ENCODE assay signal across 10 cellular contexts in genomic region chr13:100675660-100676129, GRCh38. TPM values are rescaled to one million over a fixed set of nuclear protein-coding genes. Genes with fewer than 3 reads are reported as not detected.
A peak's percentile ranks its signal among the peaks of the same experiment; 100 is the strongest.
DNase-seq lines count a peak whose midpoint lies in the region; ATAC-seq, FAIRE-seq and TF ChIP-seq lines count a peak whose summit lies in the region.
"Had no signal": no experiment of that assay in that cellular context is flagged by ENCODE, and none has a peak within 500 bp of the region (broad histone marks: within the 10 kb centered on the region; RNA-seq: fewer than 3 reads in every experiment).

No MANE protein-coding gene starts in this region.

- peak overlapping the region; percentile 77 for H3K9ac ChIP-seq in astrocyte (ENCODE audit: low read length)

- H3K4me1 Mint-ChIP-seq in activated naive CD4-positive, alpha-beta T cell treated with anti-CD3 and anti-CD28 coated beads, Interleukin-2, amount 10 ng/mL, durations not matched to agents 7 days and 5 days: peaks cover 37% of the 10 kb centered on the region
- H3K4me1 Mint-ChIP-seq in astrocyte (ENCODE audit: low read depth, unreplicated experiment): peaks cover 7% of the 10 kb centered on the region

- no peak for FAIRE-seq in astrocyte (lab: Jason Lieb, UNC)

- no peak for TF ChIP-seq CTCF in astrocyte (IDR thresholded peaks at IDR 0.05; ENCODE audit: insufficient read depth, low read depth, low read length)

- peak overlapping the region; percentile 91 for H3K4me2 ChIP-seq in astrocyte (ENCODE audit: low read length)

- peaks cover 16% of the 10 kb centered on the region for H3K27me3 Mint-ChIP-seq in activated naive CD4-positive, alpha-beta T cell treated with anti-CD3 and anti-CD28 coated beads, Interleukin-2, amount 10 ng/mL, durations not matched to agents 7 days and 5 days
- H3K27me3 Mint-ChIP-seq in astrocyte (ENCODE audit: low read depth, unreplicated experiment): no peaks in the 10 kb centered on the region

- peaks cover 17% of the 10 kb centered on the region for H4K20me1 ChIP-seq in astrocyte (ENCODE audit: insufficient read depth, low read length)

- H3K4me3 Mint-ChIP-seq in activated naive CD4-positive, alpha-beta T cell treated with anti-CD3 and anti-CD28 coated beads, Interleukin-2, amount 10 ng/mL, durations not matched to agents 7 days and 5 days: peak overlapping the region; percentile 83
- H3K4me3 Mint-ChIP-seq in astrocyte (ENCODE audit: unreplicated experiment): peak overlapping the region; percentile 86

- H3K4me3 ChIP-seq in astrocyte (ENCODE audit: insufficient read depth, low read depth, low read length) (peak overlapping the region; percentile 72), mesodermal cell (ENCODE audit: extremely low read depth, insufficient read depth, low read length, poor library complexity, severe bottlenecking) (peak overlapping the region; percentile 58), urinary bladder (ENCODE audit: low read depth, low read length) (peak overlapping the region; percentile 95)

- CTCF ChIA-PET in activated naive CD4-positive, alpha-beta T cell treated with anti-CD3 and anti-CD28 coated beads, Interleukin-2, amount 10 ng/mL, durations not matched to agents 7 days and 5 days (lab: Charles Lee): no interaction called here

- 29 to 31% methylated on average over 11 to 13 of the region's 15 CpGs for WGBS in mesodermal cell (ENCODE audit: insufficient coverage in 2 of 2), 2 experiments
- 19% methylated on average over 15 of the region's 15 CpGs for WGBS in urinary bladder

- H3K9me3 Mint-ChIP-seq in activated naive CD4-positive, alpha-beta T cell treated with anti-CD3 and anti-CD28 coated beads, Interleukin-2, amount 10 ng/mL, durations not matched to agents 7 days and 5 days: no peaks in the 10 kb centered on the region
- H3K9me3 Mint-ChIP-seq in astrocyte (ENCODE audit: unreplicated experiment): no peaks in the 10 kb centered on the region

- H3K27ac ChIP-seq in astrocyte (ENCODE audit: low read depth, low read length) (no peak overlapping the region), mesodermal cell (ENCODE audit: low read depth, low read length, severe bottlenecking) (no peak overlapping the region), urinary bladder (ENCODE audit: low read depth) (no peak overlapping the region)

- H3K27me3 ChIP-seq in astrocyte (ENCODE audit: insufficient read depth, low read length): no peaks in the 10 kb centered on the region

- peaks cover 28% of the 10 kb centered on the region for H3K79me2 ChIP-seq in astrocyte (ENCODE audit: insufficient read depth, low read length)

- H3K4me1 ChIP-seq in astrocyte (ENCODE audit: insufficient read depth, low read length) (peaks cover 14% of the 10 kb centered on the region), mesodermal cell (ENCODE audit: control insufficient read depth, insufficient read depth, low read length, poor library complexity, severe bottlenecking) (peaks cover 4% of the 10 kb centered on the region), urinary bladder (ENCODE audit: insufficient read depth) (no peaks in the 10 kb centered on the region)

- H3K9me3 ChIP-seq in astrocyte (ENCODE audit: insufficient read depth, low read depth, low read length): no peaks in the 10 kb centered on the region
- H3K9me3 ChIP-seq in mesodermal cell (ENCODE audit: control insufficient read depth, low read length): no peaks in the 10 kb centered on the region

- peak overlapping the region; percentile 87 for H2AFZ ChIP-seq in astrocyte (ENCODE audit: low read depth, low read length)

- peak overlapping the region; percentile 84 for H3K27ac Mint-ChIP-seq in activated naive CD4-positive, alpha-beta T cell treated with anti-CD3 and anti-CD28 coated beads, Interleukin-2, amount 10 ng/mL, durations not matched to agents 7 days and 5 days
- H3K27ac Mint-ChIP-seq in astrocyte (ENCODE audit: unreplicated experiment): no peak overlapping the region

- DNase-seq in activated naive CD4-positive, alpha-beta T cell treated with anti-CD3 and anti-CD28 coated beads, Interleukin-2, amount 10 ng/mL, durations not matched to agents 7 days and 5 days: no peak
- no peak for DNase-seq in activated naive CD4-positive, alpha-beta T cell treated with Interleukin-2 at 50 U/mL for 16 hours
- DNase-seq in astrocyte (ENCODE audit: low read depth) (no peak), NCI-H2171 (lab: John Stamatoyannopoulos, UW) (no peak), D341Med (ENCODE audit: low spot score) (no peak)
- DNase-seq: EL, NCI-H226 had no signal

- H3K36me3 ChIP-seq in astrocyte (ENCODE audit: insufficient read depth, low read length) (no peaks in the 10 kb centered on the region), mesodermal cell (ENCODE audit: control insufficient read depth, insufficient read depth, low read length) (peaks cover 3% of the 10 kb centered on the region), urinary bladder (ENCODE audit: insufficient read depth) (no peaks in the 10 kb centered on the region)

- ATAC-seq in GM21576 (IDR thresholded peaks at IDR 0.05; ENCODE audit: unreplicated experiment): no peak

- H3K36me3 Mint-ChIP-seq in activated naive CD4-positive, alpha-beta T cell treated with anti-CD3 and anti-CD28 coated beads, Interleukin-2, amount 10 ng/mL, durations not matched to agents 7 days and 5 days: peaks cover 8% of the 10 kb centered on the region
- H3K36me3 Mint-ChIP-seq in astrocyte (ENCODE audit: low read depth, unreplicated experiment): no peaks in the 10 kb centered on the region

RNA-seq across cellular contexts. Expression of gene TMTC4, which starts 1.1 kb away (rescaled TPM):
- total RNA-seq in astrocyte (7.7 and 8.4 TPM in 2 replicates), urinary bladder (29.7 TPM)
- polyA plus RNA-seq in mesodermal cell (2013, experiment 1 of 2): 34.6 TPM
- polyA plus RNA-seq in mesodermal cell (2013, experiment 2 of 2): 29.5 TPM
- polyA plus RNA-seq in urinary bladder: 14.0 TPM
